In genomic region chr10:80465839-80466590, GRCh38 we compare ENCODE assay signal across 8 cellular contexts. TPM values are rescaled to one million over a fixed set of nuclear protein-coding genes. Genes with fewer than 3 reads are reported as not detected.
DNase-seq lines count a peak whose midpoint lies in the region; ATAC-seq and TF ChIP-seq lines count a peak whose summit lies in the region.

No MANE protein-coding gene starts in this region.

- H3K9me3 ChIP-seq in stomach, result no peaks in the 10 kb centered on the region

- TF ChIP-seq POLR2A in stomach (IDR thresholded peaks at IDR 0.05), result no peak

- peak overlapping the region; percentile 99 for H3K27ac ChIP-seq in epithelial cell of prostate
- peak overlapping the region in 4 of 5 donors; percentile 71 to 91 (median 82) for H3K27ac ChIP-seq in stomach
- no peak overlapping the region for H3K27ac ChIP-seq in brain microvascular endothelial cell

- H3K4me1 ChIP-seq in stomach, result peaks cover 83 to 100% (median 99%) of the 10 kb centered on the region in 4 donors

- intact Hi-C loops in stomach (cut with DNase I; ENCODE audit: low total_unique reads), result no loop called here

- ATAC-seq in HG02571 (IDR thresholded peaks at IDR 0.05; ENCODE audit: unreplicated experiment) (peak; percentile 42), omental fat pad (ENCODE audit: low FRiP score) (no peak), HG03520 (IDR thresholded peaks at IDR 0.05; ENCODE audit: unreplicated experiment) (no peak)

- H3K4me3 ChIP-seq in stomach (no peak overlapping the region), brain microvascular endothelial cell (ENCODE audit: low read depth, low read length) (no peak overlapping the region)

- TF ChIP-seq CTCF in stomach (IDR thresholded peaks at IDR 0.05), result no peak
- TF ChIP-seq CTCF in omental fat pad (IDR thresholded peaks at IDR 0.05), result no peak
- TF ChIP-seq CTCF in brain microvascular endothelial cell (IDR thresholded peaks at IDR 0.05; ENCODE audit: low read depth, low read length, missing control alignments), result no peak

- TF ChIP-seq EP300 in stomach (IDR thresholded peaks at IDR 0.05), result no peak

- H3K27me3 ChIP-seq in stomach (no peaks in the 10 kb centered on the region), brain microvascular endothelial cell (replicated peaks) (no peaks in the 10 kb centered on the region)

- DNase-seq in T-helper 22 cell (ENCODE audit: low read depth) (peak; percentile 45), epithelial cell of prostate (ENCODE audit: low read depth, low spot score) (no peak), stomach (no peak), omental fat pad (ENCODE audit: low spot score) (no peak), brain microvascular endothelial cell (no peak), SIG-M5 treated with dmso at 0.1 percent for 504 hours (lab: John Stamatoyannopoulos, UW; ENCODE audit: unreplicated experiment) (no peak)

- peaks cover 0 to 27% (median 17%) of the 10 kb centered on the region in 4 donors for H3K36me3 ChIP-seq in stomach
- H3K36me3 ChIP-seq in brain microvascular endothelial cell (replicated peaks), result peaks cover 23% of the 10 kb centered on the region

- in situ Hi-C loops in brain microvascular endothelial cell (cut with HindIII; ENCODE audit: low pct_ligation_motif_present, low sequenced_read_pairs), result no loop called here

- 78 to 92% (median 90%) methylated on average over 10 of the region's 10 CpGs for WGBS in stomach, 5 donors

RNA-seq across cellular contexts. Expression of gene TSPAN14, which starts 11.9 kb away (rescaled TPM):
- total RNA-seq in stomach (10 to 100 TPM; 24.4 to 82.6 (median 42.9) TPM), omental fat pad (100 to 1,000 TPM in 2 of 4 donors, 10 to 100 TPM in 2; 42.4 to 114 (median 91.6) TPM)
- polyA plus RNA-seq in stomach, result 10 to 100 TPM in 2 of 3 donors, 1 to 10 TPM in 1; 7.0 to 21.5 (median 13.7) TPM

RNA-seq across cellular contexts. Expression of gene PRXL2A, which starts 57.7 kb away (rescaled TPM):
- total RNA-seq in stomach, result 10 to 100 TPM in 4 of 5 donors, 1 to 10 TPM in 1; 6.7 to 56.8 (median 16.2) TPM
- polyA plus RNA-seq in stomach, result 10 to 100 TPM; 16.2 to 36.3 (median 19.4) TPM
- total RNA-seq in omental fat pad, result 100 to 1,000 TPM; 218 to 456 (median 415) TPM
